12 cellular contexts compared by ENCODE assay signal in genomic region chr15:64071931-64072765, GRCh38. TPM values are rescaled to one million over a fixed set of nuclear protein-coding genes. Genes with fewer than 3 reads are reported as not detected.
DNase-seq lines count a peak whose midpoint lies in the region; ATAC-seq and TF ChIP-seq lines count a peak whose summit lies in the region.
"Had no signal": no experiment of that assay in that cellular context is flagged by ENCODE, and none has a peak within 500 bp of the region (broad histone marks: within the 10 kb centered on the region; RNA-seq: fewer than 3 reads in every experiment).

No MANE protein-coding gene starts in this region.

- no peaks in the 10 kb centered on the region for H3K4me1 Mint-ChIP-seq in activated T-helper 17 cell treated with anti-CD3 and anti-CD28 coated beads, Interleukin-2, amount 50 U/mL, for 72 hours

- no peaks in the 10 kb centered on the region for H3K27me3 Mint-ChIP-seq in activated T-helper 17 cell treated with anti-CD3 and anti-CD28 coated beads, Interleukin-2, amount 50 U/mL, for 72 hours

- intact Hi-C loops in A673 (cut with micrococcal nuclease; ENCODE audit: unreplicated experiment), result loop anchor here (2.0 kb wide), 1 partner anchor 341 kb away; no protein-coding TSS in a partner anchor

- BruUV-seq in A673 (replicated peaks; lab: Mats Ljungman, UMichigan), result no TSS peak

- no peak overlapping the region for H3K4me3 Mint-ChIP-seq in activated T-helper 17 cell treated with anti-CD3 and anti-CD28 coated beads, Interleukin-2, amount 50 U/mL, for 72 hours
- H3K4me3 Mint-ChIP-seq: activated CD8-positive, alpha-beta T cell treated with anti-CD3 and anti-CD28 coated beads, Interleukin-2, amount 10 ng/mL, durations not matched to agents 7 days and 5 days had no signal

- H3K9me3 Mint-ChIP-seq in activated T-helper 17 cell treated with anti-CD3 and anti-CD28 coated beads, Interleukin-2, amount 50 U/mL, for 72 hours, result no peaks in the 10 kb centered on the region

- ATAC-seq in activated T-helper 17 cell treated with anti-CD3 and anti-CD28 coated beads, Interleukin-2, amount 50 U/mL, for 72 hours (replicated peaks), result no peak
- ATAC-seq: activated CD8-positive, alpha-beta T cell treated with anti-CD3 and anti-CD28 coated beads, Interleukin-2, amount 10 ng/mL, durations not matched to agents 7 days and 5 days had no signal

- H3K4me1 ChIP-seq in skeletal muscle tissue (ENCODE audit: control insufficient read depth in 3 of 3, insufficient read depth in 3 of 3, low read length in 3 of 3), result peaks cover 14 to 27% (median 20%) of the 10 kb centered on the region in 3 donors
- no peaks in the 10 kb centered on the region for H3K4me1 ChIP-seq in A673 (ENCODE audit: insufficient read depth, low read length, poor library complexity, severe bottlenecking)

- TF ChIP-seq CTCF in fibroblast of mammary gland (conservative IDR thresholded peaks at IDR 0.05; ENCODE audit: control insufficient read depth, insufficient read depth, low read depth, low read length) (no peak), A673 (conservative IDR thresholded peaks at IDR 0.05; ENCODE audit: low read depth, low read length) (no peak)

- H3K9ac ChIP-seq in skeletal muscle tissue (ENCODE audit: low read depth in 1 of 3, low read length in 3 of 3), result peak overlapping the region in 2 of 3 donors; percentile 15 to 51

- H3K27me3 ChIP-seq in skeletal muscle tissue (ENCODE audit: control insufficient read depth in 3 of 3, insufficient read depth in 3 of 3, low read length in 3 of 3) (no peaks in the 10 kb centered on the region), A673 (replicated peaks; ENCODE audit: insufficient read depth, low read depth, low read length, poor library complexity) (no peaks in the 10 kb centered on the region)

- H3K27ac ChIP-seq in skeletal muscle tissue (ENCODE audit: low read depth, low read length) (peak overlapping the region; percentile 82), A673 (ENCODE audit: low read depth, low read length, poor library complexity, severe bottlenecking) (no peak overlapping the region)

- CTCF ChIA-PET in A673 (lab: Charles Lee), result no interaction called here

- no peaks in the 10 kb centered on the region for H3K9me3 ChIP-seq in skeletal muscle tissue (ENCODE audit: control insufficient read depth in 3 of 3, low read length in 3 of 3)
- H3K9me3 ChIP-seq in A673 (ENCODE audit: low read depth, low read length, poor library complexity, severe bottlenecking), result no peaks in the 10 kb centered on the region

- peaks cover 52% of the 10 kb centered on the region for H3K36me3 Mint-ChIP-seq in activated T-helper 17 cell treated with anti-CD3 and anti-CD28 coated beads, Interleukin-2, amount 50 U/mL, for 72 hours (ENCODE audit: low read depth)

- peak overlapping the region; percentile 30 for H3K27ac Mint-ChIP-seq in activated T-helper 17 cell treated with anti-CD3 and anti-CD28 coated beads, Interleukin-2, amount 50 U/mL, for 72 hours
- H3K27ac Mint-ChIP-seq: activated CD8-positive, alpha-beta T cell treated with anti-CD3 and anti-CD28 coated beads, Interleukin-2, amount 10 ng/mL, durations not matched to agents 7 days and 5 days had no signal

- peak; percentile 58 for DNase-seq in EH (ENCODE audit: low read depth)
- DNase-seq in fibroblast of mammary gland (ENCODE audit: low read depth), result peak; percentile 11
- DNase-seq in A673 (ENCODE audit: low spot score), result no peak
- no peak for DNase-seq in T-helper 2 cell
- DNase-seq in D341Med (ENCODE audit: low spot score), result no peak
- no peak for DNase-seq in NCI-H1930 (lab: John Stamatoyannopoulos, UW)
- DNase-seq: activated CD8-positive, alpha-beta T cell treated with anti-CD3 and anti-CD28 coated beads, Interleukin-2, amount 10 ng/mL, durations not matched to agents 7 days and 5 days; NCI-H1048; NCI-H82; stimulated activated CD4-positive, alpha-beta T cell treated with anti-CD3 and anti-CD28 coated beads, Interleukin-4, amount 100 ng/mL, for 4 hours had no signal

- H3K36me3 ChIP-seq in skeletal muscle tissue (ENCODE audit: control insufficient read depth in 3 of 3, insufficient read depth in 3 of 3, low read length in 3 of 3), result peaks cover 9 to 15% (median 9%) of the 10 kb centered on the region in 3 donors
- H3K36me3 ChIP-seq in A673 (ENCODE audit: insufficient read depth, low read length, poor library complexity, severe bottlenecking), result no peaks in the 10 kb centered on the region

- no peak overlapping the region for H3K4me3 ChIP-seq in fibroblast of mammary gland (ENCODE audit: control insufficient read depth, low read depth, low read length)
- H3K4me3 ChIP-seq in skeletal muscle tissue (ENCODE audit: low read length in 3 of 3), result no peak overlapping the region
- no peak overlapping the region for H3K4me3 ChIP-seq in A673 (ENCODE audit: low read depth, low read length, poor library complexity, severe bottlenecking)

- POLR2A ChIA-PET in A673 (lab: Charles Lee; ENCODE audit: low non-redundant PET), result no interaction called here

RNA-seq across cellular contexts. Expression of gene CIAO2A, which starts 21.5 kb away (rescaled TPM):
- 10 to 100 TPM; 71.7 to 99.1 TPM for total RNA-seq in activated T-helper 17 cell treated with anti-CD3 and anti-CD28 coated beads, Interleukin-2, amount 50 U/mL, for 72 hours
- total RNA-seq in skeletal muscle tissue (54.8 TPM), A673 (2021) (75.3 and 75.6 TPM in 2 replicates)

RNA-seq across cellular contexts. Expression of gene SNX1, which starts 23.6 kb away (rescaled TPM):
- total RNA-seq in activated T-helper 17 cell treated with anti-CD3 and anti-CD28 coated beads, Interleukin-2, amount 50 U/mL, for 72 hours, result 100 to 1,000 TPM in 1 of 2 donors, 10 to 100 TPM in 1; 91.3 to 126 TPM
- total RNA-seq in skeletal muscle tissue (26.6 TPM), A673 (2021) (94.5 and 104 TPM in 2 replicates)

RNA-seq across cellular contexts. Expression of gene DAPK2, which starts 25.9 kb away (rescaled TPM):
- total RNA-seq in activated T-helper 17 cell treated with anti-CD3 and anti-CD28 coated beads, Interleukin-2, amount 50 U/mL, for 72 hours, result 10 to 100 TPM in 1 of 2 donors, under 1 TPM in 1; 0.82 to 10.6 TPM
- total RNA-seq in skeletal muscle tissue (2.6 TPM), A673 (2021) (15.7 and 19.2 TPM in 2 replicates)

Comparison
In these comparisons a context has a peak if more than half of its experiments do, and no peak if none do; other contexts are left out.
1. DNase-seq: peak in EH (single experiment) and fibroblast of mammary gland (single experiment); none in A673 (single experiment), T-helper 2 cell (0 of 5), D341Med (single experiment) and NCI-H1930 (0 of 2).